Comparison of ENCODE assay signal across 18 cellular contexts in genomic region chr13:105465251-105465650, GRCh38. TPM values are rescaled to one million over a fixed set of nuclear protein-coding genes. Genes with fewer than 3 reads are reported as not detected.
DNase-seq lines count a peak whose midpoint lies in the region; ATAC-seq, FAIRE-seq and TF ChIP-seq lines count a peak whose summit lies in the region.
"Had no signal": no experiment of that assay in that cellular context is flagged by ENCODE, and none has a peak within 500 bp of the region (broad histone marks: within the 10 kb centered on the region; RNA-seq: fewer than 3 reads in every experiment).

No MANE protein-coding gene starts in this region.

- H3K4me1 ChIP-seq in astrocyte (ENCODE audit: insufficient read depth, low read length), result peaks cover 5% of the 10 kb centered on the region
- H3K4me1 ChIP-seq: BE2C had no signal

- H3K36me3 ChIP-seq in astrocyte (ENCODE audit: insufficient read depth, low read length), result no peaks in the 10 kb centered on the region
- H3K36me3 ChIP-seq: BE2C had no signal

- DNase-seq in M059J (ENCODE audit: low read depth) (peak; percentile 64), astrocyte (ENCODE audit: low read depth) (no peak), mesothelial cell of epicardium (ENCODE audit: low spot score in 2 of 2, unreplicated experiment in 2 of 2) (no peak), GDM1 (lab: John Stamatoyannopoulos, UW) (no peak)
- DNase-seq: BE2C; CD4-positive, alpha-beta memory T cell; DMS79 had no signal

- peak; percentile 41 for ATAC-seq in esophagus mucosa
- no peak for ATAC-seq in HG02588 (IDR thresholded peaks at IDR 0.05; ENCODE audit: unreplicated experiment)
- ATAC-seq in HG03039 (IDR thresholded peaks at IDR 0.05; ENCODE audit: unreplicated experiment), result no peak
- ATAC-seq: HCT116 had no signal

- H3K27ac ChIP-seq in astrocyte (ENCODE audit: low read depth, low read length), result no peak overlapping the region
- H3K27ac ChIP-seq: C4-2B had no signal

- H3K79me2 ChIP-seq in astrocyte (ENCODE audit: insufficient read depth, low read length), result no peaks in the 10 kb centered on the region

- peaks cover 26% of the 10 kb centered on the region for H3K4me1 Mint-ChIP-seq in astrocyte (ENCODE audit: low read depth, unreplicated experiment)
- H3K4me1 Mint-ChIP-seq in mesothelial cell of epicardium, result peaks cover 41% of the 10 kb centered on the region
- H3K4me1 Mint-ChIP-seq: CD4-positive, alpha-beta memory T cell; IgD-negative memory B cell had no signal

- H3K9me3 ChIP-seq in astrocyte (ENCODE audit: insufficient read depth, low read depth, low read length), result no peaks in the 10 kb centered on the region
- H3K9me3 ChIP-seq: BE2C had no signal

- no peaks in the 10 kb centered on the region for H3K27me3 Mint-ChIP-seq in astrocyte (ENCODE audit: low read depth, unreplicated experiment)
- no peaks in the 10 kb centered on the region for H3K27me3 Mint-ChIP-seq in mesothelial cell of epicardium (ENCODE audit: low read depth)
- H3K27me3 Mint-ChIP-seq: CD4-positive, alpha-beta memory T cell; IgD-negative memory B cell had no signal

- no peak overlapping the region for H2AFZ ChIP-seq in astrocyte (ENCODE audit: low read depth, low read length)

- H3K27ac Mint-ChIP-seq in astrocyte (ENCODE audit: unreplicated experiment), result peak overlapping the region; percentile 69
- H3K27ac Mint-ChIP-seq in mesothelial cell of epicardium, result peak overlapping the region; percentile 53
- H3K27ac Mint-ChIP-seq: CD4-positive, alpha-beta memory T cell; IgD-negative memory B cell had no signal

- H4K20me1 ChIP-seq in astrocyte (ENCODE audit: insufficient read depth, low read length), result no peaks in the 10 kb centered on the region

- TF ChIP-seq CTCF in astrocyte (IDR thresholded peaks at IDR 0.05; ENCODE audit: insufficient read depth, low read depth, low read length), result no peak
- no peak for TF ChIP-seq CTCF in mesothelial cell of epicardium (IDR thresholded peaks at IDR 0.05; ENCODE audit: unreplicated experiment)

- H3K9me3 Mint-ChIP-seq in astrocyte (ENCODE audit: unreplicated experiment), result no peaks in the 10 kb centered on the region
- peaks cover 3% of the 10 kb centered on the region for H3K9me3 Mint-ChIP-seq in mesothelial cell of epicardium

- H3K27me3 ChIP-seq in astrocyte (ENCODE audit: insufficient read depth, low read length), result no peaks in the 10 kb centered on the region
- H3K27me3 ChIP-seq: BE2C had no signal

- no peak for FAIRE-seq in astrocyte (lab: Jason Lieb, UNC)
- FAIRE-seq: A204.1, GM12891, H1 had no signal

- H3K4me2 ChIP-seq in astrocyte (ENCODE audit: low read length), result no peak overlapping the region

- H3K4me3 ChIP-seq in astrocyte (ENCODE audit: insufficient read depth, low read depth, low read length), result no peak overlapping the region

- no peak overlapping the region for H3K9ac ChIP-seq in astrocyte (ENCODE audit: low read length)

- H3K36me3 Mint-ChIP-seq in astrocyte (ENCODE audit: low read depth, unreplicated experiment), result no peaks in the 10 kb centered on the region
- H3K36me3 Mint-ChIP-seq in mesothelial cell of epicardium, result peaks cover 2% of the 10 kb centered on the region
- H3K36me3 Mint-ChIP-seq: CD4-positive, alpha-beta memory T cell had no signal

- no peak overlapping the region for H3K4me3 Mint-ChIP-seq in astrocyte (ENCODE audit: unreplicated experiment)
- H3K4me3 Mint-ChIP-seq in mesothelial cell of epicardium, result no peak overlapping the region
- H3K4me3 Mint-ChIP-seq: CD4-positive, alpha-beta memory T cell; IgD-negative memory B cell had no signal

RNA-seq across cellular contexts. Expression of gene DAOA, which starts 0.6 kb away (rescaled TPM):
- total RNA-seq in M059J (2014; rRNA removed; shearing (Covaris generic)), result not detected in 2 replicates
- not detected in 2 replicates for total RNA-seq in astrocyte
- not detected for total RNA-seq in esophagus mucosa
- total RNA-seq in mesothelial cell of epicardium, result not detected in 3 replicates
- total RNA-seq: CD4-positive, alpha-beta memory T cell; G401; H1; HT1080 had no signal
